18 cellular contexts compared by ENCODE assay signal in genomic region chr6:16434885-16435284, GRCh38.
DNase-seq lines count a peak whose midpoint lies in the region; ATAC-seq, FAIRE-seq and TF ChIP-seq lines count a peak whose summit lies in the region.
"Had no signal": no experiment of that assay in that cellular context is flagged by ENCODE, and none has a peak within 500 bp of the region (broad histone marks: within the 10 kb centered on the region; RNA-seq: fewer than 3 reads in every experiment).

No MANE protein-coding gene starts in this region.

- H3K36me3 ChIP-seq in GM23338 (ENCODE audit: insufficient read depth) (no peaks in the 10 kb centered on the region), breast epithelium (no peaks in the 10 kb centered on the region)
- H3K36me3 ChIP-seq: esophagus squamous epithelium had no signal

- no peaks in the 10 kb centered on the region for H3K9me3 ChIP-seq in CD4-positive, alpha-beta T cell (ENCODE audit: control insufficient read depth, low read length)
- no peaks in the 10 kb centered on the region for H3K9me3 ChIP-seq in breast epithelium
- H3K9me3 ChIP-seq: esophagus squamous epithelium had no signal

- no peaks in the 10 kb centered on the region for H3F3A ChIP-seq in GM23338 (replicated peaks; ENCODE audit: low read depth)

- no peak overlapping the region for H3K27ac ChIP-seq in CD4-positive, alpha-beta T cell (ENCODE audit: low read depth, low read length)
- H3K27ac ChIP-seq in GM23338 (ENCODE audit: low read depth): no peak overlapping the region
- no peak overlapping the region for H3K27ac ChIP-seq in breast epithelium

- peak overlapping the region; percentile 87 for H3K27ac Mint-ChIP-seq in CD4-positive, alpha-beta T cell
- H3K27ac Mint-ChIP-seq in GM23338 (peak overlapping the region; percentile 13; the same call in 1 of the 2 replicates), immature natural killer cell (peak overlapping the region; percentile 6 to 83 (median 20))
- peak overlapping the region; percentile 100 for H3K27ac Mint-ChIP-seq in activated CD4-positive, alpha-beta memory T cell treated with anti-CD3 and anti-CD28 coated beads for 36 hours

- CTCF ChIA-PET in CD4-positive, alpha-beta T cell (lab: Charles Lee): no interaction called here
- CTCF ChIA-PET in activated CD4-positive, alpha-beta memory T cell treated with anti-CD3 and anti-CD28 coated beads for 36 hours (lab: Charles Lee): interaction anchor here (0.5 to 1.8 kb wide), 6 partner anchors 14 to 328 kb away, joined by 3 to 6 read pairs (median 3); no protein-coding TSS in a partner anchor

- H3K79me2 ChIP-seq in GM23338 (replicated peaks; ENCODE audit: insufficient read depth): no peaks in the 10 kb centered on the region

- TF ChIP-seq CTCF in CD4-positive, alpha-beta T cell (IDR thresholded peaks at IDR 0.05): no peak
- TF ChIP-seq CTCF in GM23338 (conservative IDR thresholded peaks at IDR 0.05; ENCODE audit: low read depth in 2 of 2) (no peak), D721Med (IDR thresholded peaks at IDR 0.05; ENCODE audit: insufficient read depth, missing control alignments) (no peak), breast epithelium (IDR thresholded peaks at IDR 0.05) (no peak)

- H3K4me1 ChIP-seq in GM23338 (ENCODE audit: insufficient read depth) (no peaks in the 10 kb centered on the region), breast epithelium (peaks cover 0 to 5% of the 10 kb centered on the region in 2 donors)

- H3K27me3 ChIP-seq in CD4-positive, alpha-beta T cell (ENCODE audit: control insufficient read depth, insufficient read depth, low read length): no peaks in the 10 kb centered on the region
- no peaks in the 10 kb centered on the region for H3K27me3 ChIP-seq in GM23338 (ENCODE audit: insufficient read depth)
- H3K27me3 ChIP-seq in breast epithelium: no peaks in the 10 kb centered on the region
- H3K27me3 ChIP-seq: esophagus squamous epithelium had no signal

- no peaks in the 10 kb centered on the region for H3K36me3 Mint-ChIP-seq in CD4-positive, alpha-beta T cell (ENCODE audit: low read depth)
- H3K36me3 Mint-ChIP-seq in GM23338 (ENCODE audit: low read depth) (no peaks in the 10 kb centered on the region), immature natural killer cell (peaks cover 4 to 12% (median 9%) of the 10 kb centered on the region in 3 donors)
- peaks cover 34% of the 10 kb centered on the region for H3K36me3 Mint-ChIP-seq in activated CD4-positive, alpha-beta memory T cell treated with anti-CD3 and anti-CD28 coated beads for 36 hours

- TF ChIP-seq POLR2A in breast epithelium (IDR thresholded peaks at IDR 0.05): no peak

- peak overlapping the region; percentile 47 for H3K4me3 Mint-ChIP-seq in CD4-positive, alpha-beta T cell
- H3K4me3 Mint-ChIP-seq in GM23338 (no peak overlapping the region), immature natural killer cell (no peak overlapping the region)
- peak overlapping the region; percentile 98 for H3K4me3 Mint-ChIP-seq in activated CD4-positive, alpha-beta memory T cell treated with anti-CD3 and anti-CD28 coated beads for 36 hours
- H3K4me3 Mint-ChIP-seq: brain had no signal

- no peaks in the 10 kb centered on the region for H3K9me3 Mint-ChIP-seq in CD4-positive, alpha-beta T cell
- H3K9me3 Mint-ChIP-seq in GM23338 (no peaks in the 10 kb centered on the region), immature natural killer cell (no peaks in the 10 kb centered on the region)
- H3K9me3 Mint-ChIP-seq in activated CD4-positive, alpha-beta memory T cell treated with anti-CD3 and anti-CD28 coated beads for 36 hours: no peaks in the 10 kb centered on the region

- no peaks in the 10 kb centered on the region for H3K27me3 Mint-ChIP-seq in CD4-positive, alpha-beta T cell
- H3K27me3 Mint-ChIP-seq in GM23338 (ENCODE audit: insufficient read depth, low read depth, poor library complexity) (no peaks in the 10 kb centered on the region), immature natural killer cell (ENCODE audit: low read depth in 3 of 3) (peaks cover 2 to 5% (median 3%) of the 10 kb centered on the region in 3 donors)
- H3K27me3 Mint-ChIP-seq in activated CD4-positive, alpha-beta memory T cell treated with anti-CD3 and anti-CD28 coated beads for 36 hours: no peaks in the 10 kb centered on the region
- H3K27me3 Mint-ChIP-seq: brain had no signal

- H3K4me2 ChIP-seq in GM23338: no peak overlapping the region

- peaks cover 67% of the 10 kb centered on the region for H3K4me1 Mint-ChIP-seq in CD4-positive, alpha-beta T cell (ENCODE audit: low read depth)
- H3K4me1 Mint-ChIP-seq in GM23338 (peaks cover 8% of the 10 kb centered on the region), immature natural killer cell (peaks cover 30 to 46% of the 10 kb centered on the region in 2 donors)
- H3K4me1 Mint-ChIP-seq in activated CD4-positive, alpha-beta memory T cell treated with anti-CD3 and anti-CD28 coated beads for 36 hours (ENCODE audit: low read depth): peaks cover 74% of the 10 kb centered on the region

- peak; percentile 38 for ATAC-seq in CD4-positive, alpha-beta T cell (ENCODE audit: poor library complexity)
- no peak for ATAC-seq in GM23338
- no peak for ATAC-seq in GM21526 (IDR thresholded peaks at IDR 0.05; ENCODE audit: low FRiP score, unreplicated experiment)

- peaks cover 3% of the 10 kb centered on the region for H3K9me2 ChIP-seq in GM23338 (ENCODE audit: insufficient read depth)

- no peaks in the 10 kb centered on the region for H4K20me1 ChIP-seq in GM23338 (replicated peaks; ENCODE audit: insufficient read depth)

- POLR2A ChIA-PET in CD4-positive, alpha-beta T cell (lab: Charles Lee): no interaction called here
- POLR2A ChIA-PET in activated CD4-positive, alpha-beta memory T cell treated with anti-CD3 and anti-CD28 coated beads for 36 hours (lab: Charles Lee): interaction anchor here (0.9 to 5.7 kb wide), 7 partner anchors 11 to 328 kb away, joined by 3 to 80 read pairs (median 26); partner anchors contain the start of gene ATXN1

- no peak overlapping the region for H2AFZ ChIP-seq in GM23338

- H3K4me3 ChIP-seq in GM23338 (no peak overlapping the region), breast epithelium (no peak overlapping the region)
- H3K4me3 ChIP-seq: esophagus squamous epithelium had no signal

- FAIRE-seq in D721Med (lab: Jason Lieb, UNC): no peak

- DNase-seq in CD4-positive, alpha-beta T cell: no peak
- DNase-seq in GM23338 (ENCODE audit: low spot score) (no peak), immature natural killer cell (no peak), D721Med (ENCODE audit: insufficient read length, low spot score) (no peak), breast epithelium (ENCODE audit: low spot score in 2 of 2) (no peak), NCI-H524 (lab: John Stamatoyannopoulos, UW) (no peak)
- DNase-seq in activated CD4-positive, alpha-beta memory T cell treated with anti-CD3 and anti-CD28 coated beads for 36 hours: peak; percentile 37
- DNase-seq: activated gamma-delta T cell; AML-193; esophagus squamous epithelium; GF-D8; NCI-H1092; NCI-H2107; NCI-H69; posterior cingulate gyrus; stimulated activated CD4-positive, alpha-beta T cell treated with anti-CD3 and anti-CD28 coated beads, Interleukin-4, amount 100 ng/mL, for 1 hour had no signal

- intact Hi-C loops in CD4-positive, alpha-beta T cell (cut with DNase I, micrococcal nuclease): loop anchor here in 1 of 2 experiments (2.0 to 5.0 kb wide), 2 partner anchors 14 to 37 kb away; no protein-coding TSS in a partner anchor
- intact Hi-C loops in activated CD4-positive, alpha-beta memory T cell treated with anti-CD3 and anti-CD28 coated beads for 36 hours (cut with micrococcal nuclease): loop anchor here (1.0 to 10.0 kb wide), 4 partner anchors 14 to 1270 kb away; partner anchors contain the start of gene NUP153
- intact Hi-C loops in breast epithelium (cut with DNase I; ENCODE audit: low total_unique reads): no loop called here

TF ChIP-seq in GM23338, 12 proteins besides CTCF, POLR2A, EP300 and RAD21:
- TF ChIP-seq EZH2 (IDR thresholded peaks at IDR 0.05; ENCODE audit: low read depth, unreplicated experiment) (no peak), NANOG (IDR thresholded peaks at IDR 0.05; ENCODE audit: borderline replicate concordance) (no peak), STAT1 (IDR thresholded peaks at IDR 0.05; ENCODE audit: unreplicated experiment) (no peak)

Comparison
In these comparisons a context has a peak if more than half of its experiments do, and no peak if none do; other contexts are left out.
1. H3K27ac Mint-ChIP-seq: peak in every context shown above with its lines; median percentile 100 in activated CD4-positive, alpha-beta memory T cell treated with anti-CD3 and anti-CD28 coated beads for 36 hours; 87 in CD4-positive, alpha-beta T cell; 20 in immature natural killer cell; 13 in GM23338.
2. H3K4me3 Mint-ChIP-seq: peak in CD4-positive, alpha-beta T cell (single experiment) and activated CD4-positive, alpha-beta memory T cell treated with anti-CD3 and anti-CD28 coated beads for 36 hours (single experiment); none in GM23338 (single experiment) and immature natural killer cell (0 of 5).